In the genomic region with DNA sequence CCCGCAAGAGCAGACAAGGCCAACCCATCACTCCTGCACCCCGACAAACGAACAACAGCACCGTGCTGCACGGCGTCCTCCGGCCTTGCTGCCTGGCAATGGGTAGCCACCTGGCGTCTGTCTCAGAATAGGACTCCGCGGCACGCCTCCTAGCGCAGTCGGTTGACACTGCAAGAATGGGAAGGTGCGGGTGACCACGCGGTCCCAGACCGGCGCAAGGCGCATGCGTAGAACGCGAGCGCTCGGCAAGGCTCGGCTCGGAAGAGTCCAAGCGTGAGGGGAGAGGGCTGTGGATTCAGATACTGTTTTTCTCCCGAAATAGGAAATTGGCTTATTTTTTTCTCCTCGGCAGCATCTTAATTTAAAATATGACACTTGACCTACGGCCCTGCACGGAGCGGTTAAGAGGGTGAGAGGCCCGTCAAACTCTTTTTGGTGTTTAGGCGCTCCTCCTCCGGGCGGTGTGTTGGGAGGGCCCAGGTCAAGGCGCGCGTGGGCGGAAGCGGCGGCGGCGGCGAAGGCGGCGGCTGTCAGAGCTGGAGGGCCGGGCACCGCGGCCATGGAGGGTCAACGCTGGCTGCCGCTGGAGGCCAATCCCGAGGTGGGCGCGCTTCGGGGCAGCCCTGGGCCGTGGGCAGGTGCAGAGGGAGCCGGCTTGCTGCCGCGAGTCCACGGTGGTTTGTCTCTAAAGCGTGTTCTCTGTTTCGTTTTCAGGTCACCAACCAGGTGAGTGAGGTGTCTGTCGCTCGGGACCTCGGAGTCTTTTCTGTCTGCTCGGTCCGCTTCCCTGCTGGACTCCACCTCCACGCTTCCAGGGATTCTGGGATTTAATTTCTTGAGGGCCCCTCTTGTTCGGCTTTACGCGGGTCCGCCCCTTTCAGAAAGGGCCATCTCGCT, we compare ENCODE assay signal across 8 cellular contexts. TPM values are rescaled to one million over a fixed set of nuclear protein-coding genes. Genes with fewer than 3 reads are reported as not detected.
DNase-seq lines count a peak whose midpoint lies in the region; ATAC-seq and TF ChIP-seq lines count a peak whose summit lies in the region.

A gene (plus strand): TSS at position 530 of the 897 bp plus-strand sequence. CDS start 30 bp downstream, at position 560.

- DNase-seq in CD1c-positive myeloid dendritic cell (ENCODE audit: extremely low spot score): peak; percentile 99
- DNase-seq in NCI-H774 (lab: John Stamatoyannopoulos, UW): peak; percentile 87
- peak; percentile 97 to 98 for DNase-seq in activated CD4-positive, alpha-beta T cell treated with anti-CD3 and anti-CD28 coated beads, Interleukin-2, amount 50 U/mL, for 48 hours
- peak; percentile 90 to 95 for DNase-seq in dermis microvascular lymphatic vessel endothelial cell (ENCODE audit: low read depth in 2 of 2)
- peak; percentile 96 to 97 for DNase-seq in stimulated activated CD4-positive, alpha-beta T cell treated with anti-CD3 and anti-CD28 coated beads, Interleukin-4, amount 100 ng/mL, for 4 hours

- peak; percentile 93 for TF ChIP-seq CTCF in liver (IDR thresholded peaks at IDR 0.05; ENCODE audit: low read depth, low read length, missing input control)

- peak within 1 kb of the TSS; percentile 73 to 78 for H3K9ac ChIP-seq in liver (ENCODE audit: low read depth in 1 of 2, low read length in 2 of 2)

- H3K36me3 ChIP-seq in liver (ENCODE audit: control insufficient read depth in 4 of 4, insufficient read depth in 3 of 4, low read depth in 1 of 4, low read length in 3 of 4): peaks cover 0 to 4% (median 0%) of the 10 kb centered on the region in 4 donors

- H3K27me3 ChIP-seq in liver (ENCODE audit: control insufficient read depth in 4 of 4, insufficient read depth in 4 of 4, low read length in 3 of 4): no peaks in the 10 kb centered on the region

- peak within 1 kb of the TSS; percentile 77 to 97 (median 82) for H3K4me3 ChIP-seq in liver (ENCODE audit: low read depth in 1 of 3, low read length in 3 of 3)

- TF ChIP-seq RAD21 in liver (IDR thresholded peaks at IDR 0.05): peak; percentile 81 to 86

- no peaks in the 10 kb centered on the region for H3K9me3 ChIP-seq in liver (ENCODE audit: control insufficient read depth in 4 of 4, low read length in 3 of 4)

- H3K4me1 ChIP-seq in liver (ENCODE audit: control insufficient read depth in 4 of 4, insufficient read depth in 4 of 4, low read length in 3 of 4): peaks cover 0 to 16% (median 8%) of the 10 kb centered on the region in 4 donors

- H3K27ac ChIP-seq in liver (ENCODE audit: low read depth in 1 of 2, low read length in 2 of 2): peak within 1 kb of the TSS; percentile 82

- ATAC-seq in GM19372 (IDR thresholded peaks at IDR 0.05; ENCODE audit: low read depth, unreplicated experiment): peak; percentile 95
- peak; percentile 97 for ATAC-seq in HG03565 (IDR thresholded peaks at IDR 0.05; ENCODE audit: unreplicated experiment)

- under 1% methylated on average over 74 of the region's 74 CpGs for WGBS in liver

TF ChIP-seq in liver, 16 proteins besides CTCF, POLR2A, EP300 and RAD21:
- TF ChIP-seq, protein P1, sequence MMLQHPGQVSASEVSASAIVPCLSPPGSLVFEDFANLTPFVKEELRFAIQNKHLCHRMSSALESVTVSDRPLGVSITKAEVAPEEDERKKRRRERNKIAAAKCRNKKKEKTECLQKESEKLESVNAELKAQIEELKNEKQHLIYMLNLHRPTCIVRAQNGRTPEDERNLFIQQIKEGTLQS (IDR thresholded peaks at IDR 0.05): no peak
- TF ChIP-seq GABPA (IDR thresholded peaks at IDR 0.05 in 1 of 2, conservative IDR thresholded peaks at IDR 0.05 in 1 of 2) (peak in 1 of 2 donors; percentile 34), FOXA1 (IDR thresholded peaks at IDR 0.05) (no peak), HNF4A (conservative IDR thresholded peaks at IDR 0.05) (peak; percentile 11 to 24), YY1 (IDR thresholded peaks at IDR 0.05) (peak; percentile 59), EGR1 (IDR thresholded peaks at IDR 0.05; ENCODE audit: low read depth in 2 of 2) (peak; percentile 99), JUND (IDR thresholded peaks at IDR 0.05) (no peak), FOXA2 (IDR thresholded peaks at IDR 0.05) (peak; percentile 26), RXRA (IDR thresholded peaks at IDR 0.05) (peak; percentile 2 to 27), SP1 (IDR thresholded peaks at IDR 0.05) (peak; percentile 59)
- TF ChIP-seq, protein P2, sequence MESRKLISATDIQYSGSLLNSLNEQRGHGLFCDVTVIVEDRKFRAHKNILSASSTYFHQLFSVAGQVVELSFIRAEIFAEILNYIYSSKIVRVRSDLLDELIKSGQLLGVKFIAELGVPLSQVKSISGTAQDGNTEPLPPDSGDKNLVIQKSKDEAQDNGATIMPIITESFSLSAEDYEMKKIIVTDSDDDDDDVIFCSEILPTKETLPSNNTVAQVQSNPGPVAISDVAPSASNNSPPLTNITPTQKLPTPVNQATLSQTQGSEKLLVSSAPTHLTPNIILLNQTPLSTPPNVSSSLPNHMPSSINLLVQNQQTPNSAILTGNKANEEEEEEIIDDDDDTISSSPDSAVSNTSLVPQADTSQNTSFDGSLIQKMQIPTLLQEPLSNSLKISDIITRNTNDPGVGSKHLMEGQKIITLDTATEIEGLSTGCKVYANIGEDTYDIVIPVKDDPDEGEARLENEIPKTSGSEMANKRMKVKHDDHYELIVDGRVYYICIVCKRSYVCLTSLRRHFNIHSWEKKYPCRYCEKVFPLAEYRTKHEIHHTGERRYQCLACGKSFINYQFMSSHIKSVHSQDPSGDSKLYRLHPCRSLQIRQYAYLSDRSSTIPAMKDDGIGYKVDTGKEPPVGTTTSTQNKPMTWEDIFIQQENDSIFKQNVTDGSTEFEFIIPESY (IDR thresholded peaks at IDR 0.05): no peak
- TF ChIP-seq, protein P3, sequence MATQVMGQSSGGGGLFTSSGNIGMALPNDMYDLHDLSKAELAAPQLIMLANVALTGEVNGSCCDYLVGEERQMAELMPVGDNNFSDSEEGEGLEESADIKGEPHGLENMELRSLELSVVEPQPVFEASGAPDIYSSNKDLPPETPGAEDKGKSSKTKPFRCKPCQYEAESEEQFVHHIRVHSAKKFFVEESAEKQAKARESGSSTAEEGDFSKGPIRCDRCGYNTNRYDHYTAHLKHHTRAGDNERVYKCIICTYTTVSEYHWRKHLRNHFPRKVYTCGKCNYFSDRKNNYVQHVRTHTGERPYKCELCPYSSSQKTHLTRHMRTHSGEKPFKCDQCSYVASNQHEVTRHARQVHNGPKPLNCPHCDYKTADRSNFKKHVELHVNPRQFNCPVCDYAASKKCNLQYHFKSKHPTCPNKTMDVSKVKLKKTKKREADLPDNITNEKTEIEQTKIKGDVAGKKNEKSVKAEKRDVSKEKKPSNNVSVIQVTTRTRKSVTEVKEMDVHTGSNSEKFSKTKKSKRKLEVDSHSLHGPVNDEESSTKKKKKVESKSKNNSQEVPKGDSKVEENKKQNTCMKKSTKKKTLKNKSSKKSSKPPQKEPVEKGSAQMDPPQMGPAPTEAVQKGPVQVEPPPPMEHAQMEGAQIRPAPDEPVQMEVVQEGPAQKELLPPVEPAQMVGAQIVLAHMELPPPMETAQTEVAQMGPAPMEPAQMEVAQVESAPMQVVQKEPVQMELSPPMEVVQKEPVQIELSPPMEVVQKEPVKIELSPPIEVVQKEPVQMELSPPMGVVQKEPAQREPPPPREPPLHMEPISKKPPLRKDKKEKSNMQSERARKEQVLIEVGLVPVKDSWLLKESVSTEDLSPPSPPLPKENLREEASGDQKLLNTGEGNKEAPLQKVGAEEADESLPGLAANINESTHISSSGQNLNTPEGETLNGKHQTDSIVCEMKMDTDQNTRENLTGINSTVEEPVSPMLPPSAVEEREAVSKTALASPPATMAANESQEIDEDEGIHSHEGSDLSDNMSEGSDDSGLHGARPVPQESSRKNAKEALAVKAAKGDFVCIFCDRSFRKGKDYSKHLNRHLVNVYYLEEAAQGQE (IDR thresholded peaks at IDR 0.05): no peak
- TF ChIP-seq, protein P4, sequence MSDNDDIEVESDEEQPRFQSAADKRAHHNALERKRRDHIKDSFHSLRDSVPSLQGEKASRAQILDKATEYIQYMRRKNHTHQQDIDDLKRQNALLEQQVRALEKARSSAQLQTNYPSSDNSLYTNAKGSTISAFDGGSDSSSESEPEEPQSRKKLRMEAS (IDR thresholded peaks at IDR 0.05): peak; percentile 95
TF ChIP-seq in liver: peak in this region for 8.

RNA-seq across cellular contexts. Expression of the gene that starts here (rescaled TPM):
- 32.1 and 44.8 TPM in 2 replicates for total RNA-seq in dermis microvascular lymphatic vessel endothelial cell
- total RNA-seq in liver: 10 to 100 TPM; 13.1 to 15.6 TPM
- polyA plus RNA-seq in liver: 10 to 100 TPM; 23.7 to 55.8 TPM

Comparison
In these comparisons a context has a peak if more than half of its experiments do, and no peak if none do; other contexts are left out.
1. Peak in every context shown above with its lines: DNase-seq, ATAC-seq, H3K4me3 ChIP-seq and H3K27ac ChIP-seq.